In the genomic region with DNA sequence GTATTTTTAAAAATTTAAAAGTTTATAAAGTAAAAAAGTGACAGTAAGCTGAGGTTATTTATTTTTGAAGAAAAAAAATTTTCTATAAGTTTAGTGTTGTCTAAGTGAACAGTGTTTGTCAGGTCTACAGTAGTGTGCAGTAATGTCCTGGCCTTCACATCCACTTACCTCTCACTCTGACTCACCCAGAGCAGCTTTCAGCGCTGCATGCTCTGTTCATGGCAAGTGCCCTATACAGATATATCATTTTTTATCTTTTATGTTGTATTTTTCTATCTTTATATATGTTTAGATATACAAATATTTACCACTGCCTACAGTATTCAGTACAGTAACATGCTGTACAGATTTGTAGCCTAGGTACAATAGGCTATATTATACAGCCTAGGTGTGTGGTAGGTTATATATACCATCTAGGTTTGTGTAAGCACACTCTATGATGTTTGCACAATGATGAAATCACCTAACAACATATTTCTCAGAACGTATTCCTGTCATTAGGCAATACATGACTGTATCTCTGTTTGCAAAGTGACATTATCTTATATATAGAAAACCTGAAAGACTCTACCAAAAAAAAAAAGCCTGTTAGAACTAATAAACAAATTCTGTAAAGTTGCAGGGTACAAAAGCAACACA, we compare ENCODE assay signal across 21 cellular contexts.
DNase-seq lines count a peak whose midpoint lies in the region.
"Had no signal": no experiment of that assay in that cellular context is flagged by ENCODE, and none has a peak within 500 bp of the region (broad histone marks: within the 10 kb centered on the region; RNA-seq: fewer than 3 reads in every experiment).

No MANE protein-coding gene starts in this region.

- H3K4me3 Mint-ChIP-seq in activated naive CD8-positive, alpha-beta T cell treated with anti-CD3 and anti-CD28 coated beads for 36 hours = no peak overlapping the region
- H3K4me3 Mint-ChIP-seq: B cell; CD8-positive, alpha-beta memory T cell; T-cell had no signal

- no peaks in the 10 kb centered on the region for H3K36me3 Mint-ChIP-seq in activated naive CD8-positive, alpha-beta T cell treated with anti-CD3 and anti-CD28 coated beads for 36 hours
- H3K36me3 Mint-ChIP-seq: CD8-positive, alpha-beta memory T cell; T-cell had no signal

- H3K27ac ChIP-seq in epithelial cell of prostate = peak overlapping the region; percentile 36
- H3K27ac ChIP-seq: C4-2B, RWPE1, SJSA1 had no signal

- H3K27ac Mint-ChIP-seq in activated naive CD8-positive, alpha-beta T cell treated with anti-CD3 and anti-CD28 coated beads for 36 hours = no peak overlapping the region
- H3K27ac Mint-ChIP-seq: B cell; CD8-positive, alpha-beta memory T cell; T-cell had no signal

- peaks cover 8% of the 10 kb centered on the region for H3K9me3 Mint-ChIP-seq in activated naive CD8-positive, alpha-beta T cell treated with anti-CD3 and anti-CD28 coated beads for 36 hours

- no peaks in the 10 kb centered on the region for H3K27me3 Mint-ChIP-seq in activated naive CD8-positive, alpha-beta T cell treated with anti-CD3 and anti-CD28 coated beads for 36 hours

- peaks cover 2% of the 10 kb centered on the region for H3K4me1 Mint-ChIP-seq in activated naive CD8-positive, alpha-beta T cell treated with anti-CD3 and anti-CD28 coated beads for 36 hours
- H3K4me1 Mint-ChIP-seq: B cell had no signal

- DNase-seq in COLO668 (lab: John Stamatoyannopoulos, UW; ENCODE audit: unreplicated experiment) = peak; percentile 49
- DNase-seq in DMS53 (lab: John Stamatoyannopoulos, UW) = peak; percentile 87
- peak; percentile 17 to 58 for DNase-seq in SHP77 (lab: John Stamatoyannopoulos, UW)
- no peak for DNase-seq in epithelial cell of prostate (ENCODE audit: low read depth, low spot score)
- no peak for DNase-seq in activated naive CD8-positive, alpha-beta T cell treated with anti-CD3 and anti-CD28 coated beads for 36 hours
- no peak for DNase-seq in HuH-7.5 (ENCODE audit: low spot score)
- DNase-seq in stimulated activated CD8-positive, alpha-beta memory T cell treated with anti-CD3 and anti-CD28 coated beads, Interleukin-4, amount 100 ng/mL, for 48 hours = no peak
- DNase-seq: Calu3; CD8-positive, alpha-beta memory T cell; HCEC 1CT; Karpas-422; NCI-H1092; NCI-H1417 treated with DMSO at 0.1 percent for 48 hours; NCI-H1694 treated with DMSO at 0.1 percent for 48 hours; NCI-H2107; NCI-H69; T-cell had no signal

Comparison
In these comparisons a context has a peak if more than half of its experiments do, and no peak if none do; other contexts are left out.
1. DNase-seq: peak in COLO668 (single experiment), DMS53 (single experiment) and SHP77 (2 of 2); none in epithelial cell of prostate (single experiment), activated naive CD8-positive, alpha-beta T cell treated with anti-CD3 and anti-CD28 coated beads for 36 hours (single experiment), HuH-7.5 (single experiment) and stimulated activated CD8-positive, alpha-beta memory T cell treated with anti-CD3 and anti-CD28 coated beads, Interleukin-4, amount 100 ng/mL, for 48 hours (single experiment).